Comparison of ENCODE assay signal across 8 cellular contexts in the genomic region with DNA sequence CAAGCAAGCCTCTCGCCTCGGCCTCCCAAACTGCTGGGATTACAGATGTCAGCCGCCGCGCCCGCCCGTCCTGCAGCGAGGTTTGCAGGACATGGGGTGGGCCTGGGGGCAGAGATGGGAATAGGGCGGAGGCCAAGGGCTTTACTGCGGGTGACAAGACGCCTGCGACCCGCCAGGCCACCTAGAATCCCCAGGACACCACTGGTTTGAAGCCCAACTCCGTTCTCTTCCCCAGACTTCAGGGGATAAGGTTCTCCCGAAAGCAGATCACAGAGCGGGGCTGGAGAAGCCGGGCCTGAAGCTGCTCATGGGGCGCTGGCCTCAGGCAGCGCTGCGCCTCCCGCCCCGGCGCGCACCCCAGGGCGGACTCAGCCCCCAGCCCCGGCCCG. TPM values are rescaled to one million over a fixed set of nuclear protein-coding genes. Genes with fewer than 3 reads are reported as not detected.
DNase-seq lines count a peak whose midpoint lies in the region; ATAC-seq and TF ChIP-seq lines count a peak whose summit lies in the region.

No MANE protein-coding gene starts in this region.

- no peak for TF ChIP-seq CTCF in KMS-11 (conservative IDR thresholded peaks at IDR 0.05; ENCODE audit: low read depth, low read length)
- TF ChIP-seq CTCF in chondrocyte (IDR thresholded peaks at IDR 0.05), result no peak
- no peak for TF ChIP-seq CTCF in mucosa of descending colon (IDR thresholded peaks at IDR 0.05)

- peaks cover 17% of the 10 kb centered on the region for H3K79me2 ChIP-seq in KMS-11 (ENCODE audit: insufficient read depth, low read depth)

- peaks cover 7% of the 10 kb centered on the region for H3K36me3 Mint-ChIP-seq in activated CD8-positive, alpha-beta memory T cell treated with anti-CD3 and anti-CD28 coated beads, Interleukin-2, amount 10 ng/mL, durations not matched to agents 7 days and 5 days
- H3K36me3 Mint-ChIP-seq in chondrocyte (ENCODE audit: low read depth), result peaks cover 6% of the 10 kb centered on the region

- H3K27me3 Mint-ChIP-seq in activated CD8-positive, alpha-beta memory T cell treated with anti-CD3 and anti-CD28 coated beads, Interleukin-2, amount 10 ng/mL, durations not matched to agents 7 days and 5 days, result no peaks in the 10 kb centered on the region
- H3K27me3 Mint-ChIP-seq in chondrocyte (ENCODE audit: low read depth), result no peaks in the 10 kb centered on the region

- H3K4me2 ChIP-seq in KMS-11, result peak overlapping the region; percentile 80

- H3K36me3 ChIP-seq in KMS-11 (ENCODE audit: insufficient read depth), result no peaks in the 10 kb centered on the region
- no peaks in the 10 kb centered on the region for H3K36me3 ChIP-seq in mucosa of descending colon (ENCODE audit: low read depth)

- no peak for DNase-seq in activated CD8-positive, alpha-beta memory T cell treated with anti-CD3 and anti-CD28 coated beads, Interleukin-2, amount 10 ng/mL, durations not matched to agents 7 days and 5 days
- no peak for DNase-seq in activated CD8-positive, alpha-beta memory T cell treated with anti-CD3 and anti-CD28 coated beads, Interleukin-2, amount 50 U/mL, for 4 hours
- DNase-seq in chondrocyte (ENCODE audit: low spot score) (no peak), mucosa of descending colon (peak in 1 of 3 donors; percentile 58), putamen (ENCODE audit: low spot score) (no peak), NCI-H226 (no peak), islet precursor cell (no peak)

- H2AFZ ChIP-seq in KMS-11 (ENCODE audit: low read depth), result peak overlapping the region; percentile 71

- peak overlapping the region; percentile 82 for H3K27ac ChIP-seq in KMS-11

- peaks cover 6% of the 10 kb centered on the region; the same call in 1 of the 2 replicates for H3K27me3 ChIP-seq in KMS-11 (ENCODE audit: insufficient read depth, low read depth)

- peak overlapping the region; percentile 80 for H3K27ac Mint-ChIP-seq in activated CD8-positive, alpha-beta memory T cell treated with anti-CD3 and anti-CD28 coated beads, Interleukin-2, amount 10 ng/mL, durations not matched to agents 7 days and 5 days
- peak overlapping the region; percentile 91 for H3K27ac Mint-ChIP-seq in chondrocyte (ENCODE audit: unreplicated experiment)

- peak; percentile 49 for ATAC-seq in activated CD8-positive, alpha-beta memory T cell treated with anti-CD3 and anti-CD28 coated beads, Interleukin-2, amount 10 ng/mL, durations not matched to agents 7 days and 5 days
- ATAC-seq in mucosa of descending colon, result peak; percentile 32

- peaks cover 25% of the 10 kb centered on the region for H3K4me1 ChIP-seq in KMS-11 (ENCODE audit: low read depth, poor library complexity, severe bottlenecking)
- H3K4me1 ChIP-seq in mucosa of descending colon (ENCODE audit: low read depth), result peaks cover 50% of the 10 kb centered on the region

- H4K20me1 ChIP-seq in KMS-11 (ENCODE audit: insufficient read depth), result 0 out of 2 replicates have a peak, but pooled peaks cover 6% of the 10 kb centered on the region

- H3K9me3 ChIP-seq in mucosa of descending colon, result no peaks in the 10 kb centered on the region

- peak overlapping the region; percentile 86 for H3K4me3 Mint-ChIP-seq in activated CD8-positive, alpha-beta memory T cell treated with anti-CD3 and anti-CD28 coated beads, Interleukin-2, amount 10 ng/mL, durations not matched to agents 7 days and 5 days
- H3K4me3 Mint-ChIP-seq in chondrocyte (ENCODE audit: unreplicated experiment), result peak overlapping the region; percentile 83

- peaks cover 24% of the 10 kb centered on the region for H3K4me1 Mint-ChIP-seq in activated CD8-positive, alpha-beta memory T cell treated with anti-CD3 and anti-CD28 coated beads, Interleukin-2, amount 10 ng/mL, durations not matched to agents 7 days and 5 days
- H3K4me1 Mint-ChIP-seq in chondrocyte (ENCODE audit: low read depth), result peaks cover 59% of the 10 kb centered on the region

- H3K9me3 Mint-ChIP-seq in activated CD8-positive, alpha-beta memory T cell treated with anti-CD3 and anti-CD28 coated beads, Interleukin-2, amount 10 ng/mL, durations not matched to agents 7 days and 5 days (ENCODE audit: low read depth), result no peaks in the 10 kb centered on the region
- no peaks in the 10 kb centered on the region for H3K9me3 Mint-ChIP-seq in chondrocyte (ENCODE audit: low read depth)

- intact Hi-C loops in mucosa of descending colon (cut with DNase I, micrococcal nuclease), result no loop called here

- CTCF ChIA-PET in activated CD8-positive, alpha-beta memory T cell treated with anti-CD3 and anti-CD28 coated beads, Interleukin-2, amount 10 ng/mL, durations not matched to agents 7 days and 5 days (lab: Charles Lee), result interaction anchor here (2.6 kb wide), 1 partner anchor 9 kb away, joined by 11 read pairs; a partner anchor contains a TSS

- H3K4me3 ChIP-seq in KMS-11 (IDR thresholded peaks at IDR 0.05; ENCODE audit: insufficient read depth, low read depth, low read length) (no peak overlapping the region), mucosa of descending colon (peak overlapping the region; percentile 90)

- peak overlapping the region; percentile 94 for H3K9ac ChIP-seq in KMS-11

RNA-seq across cellular contexts. Expression of a gene that starts 0.4 kb away (rescaled TPM):
- total RNA-seq in activated CD8-positive, alpha-beta memory T cell treated with anti-CD3 and anti-CD28 coated beads, Interleukin-2, amount 10 ng/mL, durations not matched to agents 7 days and 5 days, result 100 to 1,000 TPM in 1 of 2 experiments, 10 to 100 TPM in 1; 87.6 to 114 TPM
- total RNA-seq in chondrocyte, result 139 to 173 TPM (median 142 TPM) in 3 replicates
- total RNA-seq in mucosa of descending colon, result 10 to 100 TPM; 67.1 to 86.8 (median 82.1) TPM

RNA-seq across cellular contexts. Expression of a gene that starts 0.7 kb away (rescaled TPM):
- total RNA-seq in activated CD8-positive, alpha-beta memory T cell treated with anti-CD3 and anti-CD28 coated beads, Interleukin-2, amount 10 ng/mL, durations not matched to agents 7 days and 5 days, result 10 to 100 TPM in 1 of 2 experiments, 1 to 10 TPM in 1; 7.8 to 17.8 TPM
- total RNA-seq in chondrocyte (62.3 to 115 TPM (median 69.2 TPM) in 3 replicates), mucosa of descending colon (10 to 100 TPM in 2 of 3 donors, 1 to 10 TPM in 1; 9.2 to 42.4 (median 24.7) TPM)

RNA-seq across cellular contexts. Expression of a gene that starts 9.2 kb away (rescaled TPM):
- total RNA-seq in activated CD8-positive, alpha-beta memory T cell treated with anti-CD3 and anti-CD28 coated beads, Interleukin-2, amount 10 ng/mL, durations not matched to agents 7 days and 5 days, result 10 to 100 TPM; 23.1 to 54.9 TPM
- 460 to 558 TPM (median 549 TPM) in 3 replicates for total RNA-seq in chondrocyte
- total RNA-seq in mucosa of descending colon, result 100 to 1,000 TPM; 364 to 415 (median 378) TPM

RNA-seq across cellular contexts. Expression of a gene that starts 14.3 kb away (rescaled TPM):
- 10 to 100 TPM; 11.3 to 14.1 TPM for total RNA-seq in activated CD8-positive, alpha-beta memory T cell treated with anti-CD3 and anti-CD28 coated beads, Interleukin-2, amount 10 ng/mL, durations not matched to agents 7 days and 5 days
- total RNA-seq in chondrocyte, result 0.57 to 5.0 TPM (median 1.4 TPM) in 3 replicates
- total RNA-seq in mucosa of descending colon, result 100 to 1,000 TPM in 2 of 3 donors, 10 to 100 TPM in 1; 43.5 to 137 (median 129) TPM

RNA-seq across cellular contexts. Expression of a gene that starts 23.3 kb away (rescaled TPM):
- 10 to 100 TPM; 64.7 to 70.0 TPM for total RNA-seq in activated CD8-positive, alpha-beta memory T cell treated with anti-CD3 and anti-CD28 coated beads, Interleukin-2, amount 10 ng/mL, durations not matched to agents 7 days and 5 days
- total RNA-seq in chondrocyte, result 56.0 to 59.1 TPM (median 56.0 TPM) in 3 replicates
- 100 to 1,000 TPM; 138 to 253 (median 167) TPM for total RNA-seq in mucosa of descending colon
